In the genomic region with DNA sequence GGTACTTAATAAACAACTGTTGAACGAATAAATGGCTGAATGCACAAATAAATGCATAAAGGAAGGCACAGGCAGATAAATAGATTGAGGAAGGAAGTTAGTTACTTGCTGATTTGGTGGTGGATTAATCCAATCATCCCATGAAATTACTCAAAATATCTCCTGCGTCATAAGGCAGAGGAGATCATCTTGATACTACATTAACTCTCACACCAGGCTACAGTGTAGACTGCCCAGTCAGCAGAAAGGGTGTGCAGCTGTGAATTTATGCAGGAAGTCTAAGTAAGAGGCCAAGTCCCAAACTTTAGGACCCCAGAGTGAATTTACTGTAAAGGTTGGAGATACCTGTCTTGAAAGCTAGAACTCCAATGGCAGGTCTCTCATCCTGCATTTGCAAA, we compare ENCODE assay signal across 12 cellular contexts. TPM values are rescaled to one million over a fixed set of nuclear protein-coding genes. Genes with fewer than 3 reads are reported as not detected.
A peak's percentile ranks its signal among the peaks of the same experiment; 100 is the strongest.
DNase-seq lines count a peak whose midpoint lies in the region; ATAC-seq and TF ChIP-seq lines count a peak whose summit lies in the region.
"Had no signal": no experiment of that assay in that cellular context is flagged by ENCODE, and none has a peak within 500 bp of the region (broad histone marks: within the 10 kb centered on the region; RNA-seq: fewer than 3 reads in every experiment).

No MANE protein-coding gene starts in this region.

- TF ChIP-seq RAD21 in SK-N-SH (IDR thresholded peaks at IDR 0.05; ENCODE audit: low read length): no peak

- H3K9me2 ChIP-seq in SK-N-SH: no peaks in the 10 kb centered on the region

- no peak overlapping the region for H2AFZ ChIP-seq in SK-N-SH (ENCODE audit: low read depth)

- peaks cover 70% of the 10 kb centered on the region for H3K4me1 Mint-ChIP-seq in osteocyte (ENCODE audit: unreplicated experiment)
- no peaks in the 10 kb centered on the region for H3K4me1 Mint-ChIP-seq in activated CD8-positive, alpha-beta T cell treated with anti-CD3 and anti-CD28 coated beads for 36 hours (ENCODE audit: low read depth)
- H3K4me1 Mint-ChIP-seq: natural killer cell had no signal

- H3K27ac ChIP-seq in SK-N-SH (ENCODE audit: low read depth in 2 of 2, low read length in 1 of 2) (peak overlapping the region; percentile 87 to 99), heart left ventricle (peak overlapping the region in 11 of 12 donors; percentile 38 to 82 (median 66)), testis (no peak overlapping the region)

- no peak for DNase-seq in SK-N-SH
- DNase-seq in heart left ventricle: no peak
- DNase-seq in osteocyte (ENCODE audit: extremely low spot score, unreplicated experiment): no peak
- no peak for DNase-seq in NCI-H774 (lab: John Stamatoyannopoulos, UW)
- no peak for DNase-seq in testis
- DNase-seq in activated CD8-positive, alpha-beta T cell treated with anti-CD3 and anti-CD28 coated beads for 36 hours: no peak
- DNase-seq: activated CD8-positive, alpha-beta memory T cell treated with anti-CD3 and anti-CD28 coated beads, Interleukin-2, amount 50 U/mL, for 4 hours; DMS79; natural killer cell; stimulated activated naive CD4-positive, alpha-beta T cell treated with Interleukin-2 at 50 U/mL for 16 hours had no signal

- no peaks in the 10 kb centered on the region for H3K9me3 ChIP-seq in SK-N-SH
- H3K9me3 ChIP-seq in heart left ventricle: no peaks in the 10 kb centered on the region
- H3K9me3 ChIP-seq in testis: no peaks in the 10 kb centered on the region

- peak overlapping the region; percentile 82 for H3K9ac ChIP-seq in SK-N-SH

- no peak for TF ChIP-seq EP300 in SK-N-SH (IDR thresholded peaks at IDR 0.05; ENCODE audit: borderline replicate concordance in 1 of 2, low read depth in 1 of 2, low read length in 1 of 2)

- WGBS in SK-N-SH (ENCODE audit: low lambda C conversion rate): 72% methylated on average over 2 of the region's 2 CpGs
- WGBS in heart left ventricle, 4 donors: 52 to 77% (median 59%) methylated on average over 2 of the region's 2 CpGs
- 67 to 77% methylated on average over 2 of the region's 2 CpGs for WGBS in testis, 2 donors

- H3K4me3 ChIP-seq in SK-N-SH (ENCODE audit: low read depth in 2 of 2, low read length in 1 of 2) (0 out of 4 replicates have a peak overlapping the region, but pooled peaks of 1 of the 2 experiments have one; percentile 20), heart left ventricle (no peak overlapping the region), testis (no peak overlapping the region)

- peaks cover 42% of the 10 kb centered on the region for H3F3A ChIP-seq in SK-N-SH (replicated peaks; ENCODE audit: insufficient read depth)

- no peaks in the 10 kb centered on the region; the same call in 1 of the 2 replicates for H3K79me2 ChIP-seq in SK-N-SH (ENCODE audit: insufficient read depth)

- CTCF ChIA-PET in SK-N-SH (lab: Yijun Ruan, JAX): interaction anchor here (1.4 to 2.1 kb wide), 3 partner anchors 18 to 156 kb away, joined by 4 to 9 read pairs (median 4); no protein-coding TSS in a partner anchor
- CTCF ChIA-PET in activated CD8-positive, alpha-beta T cell treated with anti-CD3 and anti-CD28 coated beads for 36 hours (lab: Charles Lee): no interaction called here

- TF ChIP-seq POLR2A in heart left ventricle (IDR thresholded peaks at IDR 0.05) (no peak), testis (IDR thresholded peaks at IDR 0.05) (no peak)

- no peak for TF ChIP-seq CTCF in SK-N-SH (IDR thresholded peaks at IDR 0.05)
- TF ChIP-seq CTCF in heart left ventricle (IDR thresholded peaks at IDR 0.05): no peak
- no peak for TF ChIP-seq CTCF in osteocyte (IDR thresholded peaks at IDR 0.05)
- TF ChIP-seq CTCF in testis (IDR thresholded peaks at IDR 0.05): no peak
- no peak for TF ChIP-seq CTCF in activated CD8-positive, alpha-beta T cell treated with anti-CD3 and anti-CD28 coated beads for 36 hours (IDR thresholded peaks at IDR 0.05)

- peak overlapping the region; percentile 61 for H3K4me2 ChIP-seq in SK-N-SH

- H4K20me1 ChIP-seq in SK-N-SH (ENCODE audit: insufficient read depth): no peaks in the 10 kb centered on the region

- POLR2A ChIA-PET in SK-N-SH (lab: Yijun Ruan, JAX): interaction anchor here (1.1 kb wide), 1 partner anchor 17 kb away, joined by 3 read pairs; no protein-coding TSS in a partner anchor
- POLR2A ChIA-PET in activated CD8-positive, alpha-beta T cell treated with anti-CD3 and anti-CD28 coated beads for 36 hours (lab: Charles Lee): no interaction called here

- H3K27me3 ChIP-seq in SK-N-SH (ENCODE audit: insufficient read depth): no peaks in the 10 kb centered on the region
- H3K27me3 ChIP-seq in heart left ventricle: no peaks in the 10 kb centered on the region
- no peaks in the 10 kb centered on the region for H3K27me3 ChIP-seq in testis

- H3K4me1 ChIP-seq in SK-N-SH (ENCODE audit: control insufficient read depth in 1 of 2, insufficient read depth in 2 of 2, low read depth in 1 of 2, low read length in 1 of 2) (peaks cover 16 to 42% of the 10 kb centered on the region in 2 experiments), heart left ventricle (peaks cover 7 to 71% (median 55%) of the 10 kb centered on the region in 12 donors), testis (peaks cover 8% of the 10 kb centered on the region)

- H3K27ac Mint-ChIP-seq in osteocyte (ENCODE audit: unreplicated experiment): peak overlapping the region; percentile 93
- no peak overlapping the region for H3K27ac Mint-ChIP-seq in activated CD8-positive, alpha-beta T cell treated with anti-CD3 and anti-CD28 coated beads for 36 hours
- H3K27ac Mint-ChIP-seq: natural killer cell had no signal

- no peaks in the 10 kb centered on the region for H3K27me3 Mint-ChIP-seq in osteocyte (ENCODE audit: unreplicated experiment)
- H3K27me3 Mint-ChIP-seq in activated CD8-positive, alpha-beta T cell treated with anti-CD3 and anti-CD28 coated beads for 36 hours: peaks cover 1% of the 10 kb centered on the region

- H3K36me3 Mint-ChIP-seq in osteocyte (ENCODE audit: unreplicated experiment): no peaks in the 10 kb centered on the region
- H3K36me3 Mint-ChIP-seq in activated CD8-positive, alpha-beta T cell treated with anti-CD3 and anti-CD28 coated beads for 36 hours (ENCODE audit: low read depth): no peaks in the 10 kb centered on the region
- H3K36me3 Mint-ChIP-seq: natural killer cell had no signal

- H3K36me3 ChIP-seq in SK-N-SH (replicated peaks in 1 of 2; ENCODE audit: control insufficient read depth in 1 of 2, insufficient read depth in 2 of 2, low read length in 1 of 2): no peaks in the 10 kb centered on the region
- H3K36me3 ChIP-seq in heart left ventricle: no peaks in the 10 kb centered on the region
- no peaks in the 10 kb centered on the region for H3K36me3 ChIP-seq in testis (ENCODE audit: low read depth, missing control alignments)

- no peaks in the 10 kb centered on the region for H3K9me3 Mint-ChIP-seq in osteocyte (ENCODE audit: unreplicated experiment)
- H3K9me3 Mint-ChIP-seq in activated CD8-positive, alpha-beta T cell treated with anti-CD3 and anti-CD28 coated beads for 36 hours: no peaks in the 10 kb centered on the region

- H3K4me3 Mint-ChIP-seq in osteocyte (ENCODE audit: unreplicated experiment): no peak overlapping the region
- H3K4me3 Mint-ChIP-seq in activated CD8-positive, alpha-beta T cell treated with anti-CD3 and anti-CD28 coated beads for 36 hours: no peak overlapping the region
- H3K4me3 Mint-ChIP-seq: natural killer cell had no signal

- ATAC-seq in SK-N-SH treated with all-trans-retinoic acid at 6 μM for 48 hours (no peak), heart left ventricle (peak in 2 of 4 donors; percentile 1 to 20), GM21528 (IDR thresholded peaks at IDR 0.05; ENCODE audit: low FRiP score, unreplicated experiment) (no peak)
- ATAC-seq in activated CD8-positive, alpha-beta T cell treated with anti-CD3 and anti-CD28 coated beads for 36 hours: no peak
- ATAC-seq: natural killer cell had no signal

- intact Hi-C loops in heart left ventricle (cut with DNase I) (loop anchor here in 3 of 10 donors (5.0 to 10.0 kb wide), 2 partner anchors 36 to 78 kb away; no protein-coding TSS in a partner anchor), testis (cut with DNase I; ENCODE audit: low total_unique reads) (no loop called here)
- intact Hi-C loops in activated CD8-positive, alpha-beta T cell treated with anti-CD3 and anti-CD28 coated beads for 36 hours (cut with micrococcal nuclease): no loop called here

TF ChIP-seq in SK-N-SH, 30 proteins besides CTCF, POLR2A, EP300 and RAD21:
- TF ChIP-seq, protein P1, sequence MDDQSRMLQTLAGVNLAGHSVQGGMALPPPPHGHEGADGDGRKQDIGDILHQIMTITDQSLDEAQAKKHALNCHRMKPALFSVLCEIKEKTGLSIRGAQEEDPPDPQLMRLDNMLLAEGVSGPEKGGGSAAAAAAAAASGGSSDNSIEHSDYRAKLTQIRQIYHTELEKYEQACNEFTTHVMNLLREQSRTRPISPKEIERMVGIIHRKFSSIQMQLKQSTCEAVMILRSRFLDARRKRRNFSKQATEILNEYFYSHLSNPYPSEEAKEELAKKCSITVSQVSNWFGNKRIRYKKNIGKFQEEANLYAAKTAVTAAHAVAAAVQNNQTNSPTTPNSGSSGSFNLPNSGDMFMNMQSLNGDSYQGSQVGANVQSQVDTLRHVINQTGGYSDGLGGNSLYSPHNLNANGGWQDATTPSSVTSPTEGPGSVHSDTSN (IDR thresholded peaks at IDR 0.05): no peak
- TF ChIP-seq GABPA (IDR thresholded peaks at IDR 0.05; ENCODE audit: low read depth) (0 out of 2 replicates have a peak, but pooled peaks have one; percentile 1), CHD2 (IDR thresholded peaks at IDR 0.05; ENCODE audit: low read length, partially characterized antibody) (no peak)

TF ChIP-seq in SK-N-SH treated with all-trans-retinoic acid at 6 μM for 48 hours, 23 proteins besides CTCF, POLR2A, EP300 and RAD21:
- TF ChIP-seq PPARA (CRISPR knock-in tag; IDR thresholded peaks at IDR 0.05; ENCODE audit: borderline replicate concordance): no peak
TF ChIP-seq in SK-N-SH treated with all-trans-retinoic acid at 6 μM for 48 hours: peak in this region for 0.

RNA-seq across cellular contexts. Expression of a gene that starts 38.6 kb away (rescaled TPM):
- polyA plus RNA-seq in SK-N-SH (2012; rRNA removed) (0.67 and 1.1 TPM in 2 replicates), heart left ventricle (1 to 10 TPM; 1.5 to 3.9 TPM), testis (ENCODE audit: insufficient read depth, low read depth, low replicate concordance) (5.5 TPM)
- 0.42 and 0.49 TPM in 2 replicates for polyA plus RNA-seq in SK-N-SH (2012; cell fraction: cytosol; rRNA removed)
- 2.0 and 2.2 TPM in 2 replicates for polyA plus RNA-seq in SK-N-SH (2012; cell fraction: nucleus; rRNA removed)
- total RNA-seq in heart left ventricle (10 to 100 TPM in 3 of 9 donors, 1 to 10 TPM in 6; 4.3 to 15.2 (median 7.8) TPM), osteocyte (24.7 and 25.2 TPM in 2 replicates), testis (10 to 100 TPM in 1 of 2 donors, 1 to 10 TPM in 1; 9.1 to 10.1 TPM)
- total RNA-seq in activated CD8-positive, alpha-beta T cell treated with anti-CD3 and anti-CD28 coated beads for 36 hours: not detected

Comparison
In these comparisons a context has a peak if more than half of its experiments do, and no peak if none do; other contexts are left out.
1. H3K27ac ChIP-seq: peak in SK-N-SH (2 of 2) and heart left ventricle (11 of 12); none in testis (0 of 2).
2. RNA of a gene that starts 38.6 kb away (total RNA-seq): 24.7 to 25.2 TPM in osteocyte, 9.1 to 10.1 TPM in testis and 4.3 to 15.2 TPM in heart left ventricle; not detected in activated CD8-positive, alpha-beta T cell treated with anti-CD3 and anti-CD28 coated beads for 36 hours; every median in the first group is over 4 times any median in the second.